ENCODE assay signal across 30 cellular contexts in the genomic region with DNA sequence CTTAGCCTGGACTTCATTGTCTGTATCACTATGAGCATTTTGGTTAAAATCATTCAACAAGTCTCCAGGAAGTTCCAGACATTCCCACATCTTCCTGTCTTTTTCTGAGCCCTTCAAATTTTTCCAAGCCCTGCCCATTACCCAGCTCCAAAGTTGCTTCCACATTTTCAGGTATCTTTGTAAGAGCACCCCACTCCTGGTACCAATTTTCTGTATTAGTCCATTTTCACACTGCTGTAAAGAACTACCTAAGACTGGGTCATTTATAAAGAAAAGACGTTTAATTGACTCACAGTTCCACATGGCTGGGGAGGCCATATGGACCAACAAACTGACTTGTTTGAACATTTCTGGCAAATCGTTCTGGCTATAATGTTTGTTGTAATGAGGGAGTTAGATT.
"Had no signal": no experiment of that assay in that cellular context is flagged by ENCODE, and none has a peak within 500 bp of the region (broad histone marks: within the 10 kb centered on the region; RNA-seq: fewer than 3 reads in every experiment).

No MANE protein-coding gene starts in this region.

- H3K27ac ChIP-seq: neutrophil, ovary, parathyroid adenoma, psoas muscle, right lobe of liver, sigmoid colon, stomach, thoracic aorta, thyroid gland, tibial nerve, upper lobe of left lung, vagina had no signal

- H3K4me1 ChIP-seq: parathyroid adenoma, psoas muscle, right lobe of liver, sigmoid colon, thyroid gland, tibial nerve, upper lobe of left lung, vagina had no signal

- H3K27me3 Mint-ChIP-seq: naive thymus-derived CD8-positive, alpha-beta T cell; natural killer cell treated with Interleukin-12 subunit alpha and Interleukin-12 subunit beta and Interleukin-15 and Interleukin-18, amount 100 ng/mL, for 72 hours; progenitor cell of endocrine pancreas; stimulated activated naive B cell treated with anti-CD40 and anti-IgM and Interleukin-4, amounts not matched to agents 10 μg/mL and 1 μg/mL and 100 μg/mL, for 72 hours; stimulated activated naive CD8-positive, alpha-beta T cell treated with anti-CD3 and anti-CD28 coated beads, Interleukin-15, Interleukin-2, amounts not matched to agents 100 ng/mL and 50 ng/mL, for 24 hours had no signal

- H3K27me3 ChIP-seq: neutrophil, ovary, right lobe of liver, sigmoid colon, stomach, thyroid gland, tibial nerve, upper lobe of left lung, vagina had no signal

- H3K27ac Mint-ChIP-seq: natural killer cell treated with Interleukin-12 subunit alpha and Interleukin-12 subunit beta and Interleukin-15 and Interleukin-18, amount 100 ng/mL, for 72 hours; nephron progenitor cell; progenitor cell of endocrine pancreas; stimulated activated effector memory CD8-positive, alpha-beta T cell treated with anti-CD3 and anti-CD28 coated beads, Interleukin-12 subunit alpha, Interleukin-12 subunit beta, amount 100 ng/mL, for 72 hours; stimulated activated naive B cell treated with anti-CD40 and anti-IgM and Interleukin-4, amounts not matched to agents 10 μg/mL and 1 μg/mL and 100 μg/mL, for 72 hours; stimulated activated naive CD8-positive, alpha-beta T cell treated with anti-CD3 and anti-CD28 coated beads, Interleukin-15, Interleukin-2, amounts not matched to agents 100 ng/mL and 50 ng/mL, for 24 hours had no signal

- H3K4me3 Mint-ChIP-seq: naive thymus-derived CD8-positive, alpha-beta T cell; natural killer cell treated with Interleukin-12 subunit alpha and Interleukin-12 subunit beta and Interleukin-15 and Interleukin-18, amount 100 ng/mL, for 72 hours; nephron progenitor cell; neural crest cell; stimulated activated effector memory CD8-positive, alpha-beta T cell treated with anti-CD3 and anti-CD28 coated beads, Interleukin-12 subunit alpha, Interleukin-12 subunit beta, amount 100 ng/mL, for 72 hours; stimulated activated naive B cell treated with anti-CD40 and anti-IgM and Interleukin-4, amounts not matched to agents 10 μg/mL and 1 μg/mL and 100 μg/mL, for 72 hours; stimulated activated naive CD8-positive, alpha-beta T cell treated with anti-CD3 and anti-CD28 coated beads, Interleukin-15, Interleukin-2, amounts not matched to agents 100 ng/mL and 50 ng/mL, for 24 hours had no signal

- H3K4me1 Mint-ChIP-seq: nephron progenitor cell; neural crest cell; stimulated activated naive B cell treated with anti-CD40 and anti-IgM and Interleukin-4, amounts not matched to agents 10 μg/mL and 1 μg/mL and 100 μg/mL, for 72 hours had no signal

- DNase-seq: naive thymus-derived CD8-positive, alpha-beta T cell; nephron progenitor cell; occipital lobe; ovary; psoas muscle; right lobe of liver; sigmoid colon; small intestine; stimulated activated CD4-positive, alpha-beta T cell treated with anti-CD3 and anti-CD28 coated beads, Interleukin-15, amount 100 ng/mL, for 24 hours; stimulated activated CD4-positive, alpha-beta T cell treated with anti-CD3 and anti-CD28 coated beads, Interleukin-2, amount 100 ng/mL, for 24 hours; stimulated activated CD4-positive, alpha-beta T cell treated with anti-CD3 and anti-CD28 coated beads, Interleukin-2, amount 100 ng/mL, for 48 hours; stimulated activated CD4-positive, alpha-beta T cell treated with anti-CD3 and anti-CD28 coated beads, Interleukin-4, amount 100 ng/mL, for 24 hours; stimulated activated naive B cell treated with anti-CD40 and anti-IgM and Interleukin-4, amounts not matched to agents 10 μg/mL and 1 μg/mL and 100 μg/mL, for 72 hours; stimulated activated naive CD4-positive, alpha-beta T cell treated with Interleukin-2 at 50 U/mL for 16 hours; stomach; trophoblast cell; upper lobe of left lung had no signal

- H3K9me3 ChIP-seq: neutrophil, ovary, psoas muscle, thyroid gland had no signal

- FAIRE-seq: small intestine, urothelium cell line had no signal

- ATAC-seq: naive thymus-derived CD8-positive, alpha-beta T cell; natural killer cell treated with Interleukin-12 subunit alpha and Interleukin-12 subunit beta and Interleukin-15 and Interleukin-18, amount 100 ng/mL, for 72 hours; psoas muscle; right cardiac atrium; right lobe of liver; stimulated activated effector memory CD8-positive, alpha-beta T cell treated with anti-CD3 and anti-CD28 coated beads, Interleukin-12 subunit alpha, Interleukin-12 subunit beta, amount 100 ng/mL, for 72 hours; stimulated activated naive B cell treated with anti-CD40 and anti-IgM and Interleukin-4, amounts not matched to agents 10 μg/mL and 1 μg/mL and 100 μg/mL, for 72 hours had no signal

- H3K4me3 ChIP-seq: ovary, psoas muscle, right lobe of liver, sigmoid colon, stomach, thoracic aorta, thyroid gland, tibial nerve, upper lobe of left lung, vagina had no signal

- H3K9ac ChIP-seq: parathyroid adenoma had no signal

- H3K36me3 ChIP-seq: neutrophil, ovary, right lobe of liver, sigmoid colon, thoracic aorta, thyroid gland, upper lobe of left lung, vagina had no signal

- H2AFZ ChIP-seq: parathyroid adenoma had no signal
